In genomic region chrX:129876734-129877395, GRCh38 we compare ENCODE assay signal across 1 cellular context.
TF ChIP-seq lines count a peak whose summit lies in the region.

No MANE protein-coding gene starts in this region.

TF ChIP-seq in IMR-90, 13 proteins besides CTCF, POLR2A, EP300 and RAD21 (continued from another document):
- TF ChIP-seq BHLHE40 (IDR thresholded peaks at IDR 0.05; ENCODE audit: low read depth, low read length) (no peak), FOS (IDR thresholded peaks at IDR 0.05; ENCODE audit: low read depth, low read length) (no peak), RCOR1 (IDR thresholded peaks at IDR 0.05; ENCODE audit: insufficient replicate concordance, low read length) (no peak), ELK1 (IDR thresholded peaks at IDR 0.05; ENCODE audit: borderline replicate concordance, low read depth, low read length) (no peak), CEBPB (IDR thresholded peaks at IDR 0.05; ENCODE audit: low read depth, low read length) (no peak), SMC3 (IDR thresholded peaks at IDR 0.05; ENCODE audit: low read depth, low read length) (no peak)
